In genomic region chr7:36389371-36390198, GRCh38 we compare ENCODE assay signal across 8 cellular contexts.
DNase-seq lines count a peak whose midpoint lies in the region; ATAC-seq and TF ChIP-seq lines count a peak whose summit lies in the region.

ANLN (plus strand) TSS chr7:36389862; CDS start chr7:36390027, 165 bp downstream.

- H3K27me3 Mint-ChIP-seq in nephron progenitor cell (ENCODE audit: low read depth, poor library complexity), result peaks cover 6% of the 10 kb centered on the region

- TF ChIP-seq POLR2A in Raji (IDR thresholded peaks at IDR 0.05; ENCODE audit: insufficient read depth, low read depth, low read length), result peak; percentile 87

- peaks cover 12% of the 10 kb centered on the region for H3K36me3 Mint-ChIP-seq in nephron progenitor cell (ENCODE audit: low read depth)

- H3K4me3 Mint-ChIP-seq in nephron progenitor cell, result peak within 1 kb of the TSS; percentile 91

- peak within 1 kb of the TSS; percentile 96 for H3K4me3 ChIP-seq in LNCaP clone FGC (ENCODE audit: low read depth, low read length)

- DNase-seq in ELF-1 (ENCODE audit: low read depth, low spot score) (peak; percentile 97), GOT3 (lab: John Stamatoyannopoulos, UW) (peak; percentile 77), LNCaP clone FGC (ENCODE audit: low read depth) (peak; percentile 58), fibroblast of the conjunctiva (ENCODE audit: low read depth) (peak; percentile 94), nephron progenitor cell (peak; percentile 92)
- peak; percentile 95 for DNase-seq in activated effector memory CD4-positive, alpha-beta T cell treated with anti-CD3 and anti-CD28 coated beads, Interleukin-2, amount 50 U/mL, for 16 hours
- DNase-seq in stimulated activated naive CD8-positive, alpha-beta T cell treated with anti-CD3 and anti-CD28 coated beads, Interleukin-15, Interleukin-2, amounts not matched to agents 100 U/mL and 50 U/mL, for 24 hours, result peak; percentile 91

- no peak for TF ChIP-seq CTCF in LNCaP clone FGC (IDR thresholded peaks at IDR 0.05; ENCODE audit: control insufficient read depth, extremely low read depth, insufficient read depth)
- TF ChIP-seq CTCF in nephron progenitor cell (IDR thresholded peaks at IDR 0.05), result no peak

- peak; percentile 95 for ATAC-seq in stimulated activated naive CD8-positive, alpha-beta T cell treated with anti-CD3 and anti-CD28 coated beads, Interleukin-15, Interleukin-2, amounts not matched to agents 100 U/mL and 50 U/mL, for 24 hours

- H3K27ac Mint-ChIP-seq in nephron progenitor cell, result peak within 1 kb of the TSS; percentile 88

- H3K4me1 Mint-ChIP-seq in nephron progenitor cell, result peaks cover 43% of the 10 kb centered on the region

- peaks cover 6% of the 10 kb centered on the region for H3K9me3 Mint-ChIP-seq in nephron progenitor cell

Comparison
In these comparisons a context has a peak if more than half of its experiments do, and no peak if none do; other contexts are left out.
1. Peak in every context shown above with its lines: DNase-seq, ATAC-seq and H3K4me3 ChIP-seq.